Comparison of ENCODE assay signal across 11 cellular contexts in the genomic region with DNA sequence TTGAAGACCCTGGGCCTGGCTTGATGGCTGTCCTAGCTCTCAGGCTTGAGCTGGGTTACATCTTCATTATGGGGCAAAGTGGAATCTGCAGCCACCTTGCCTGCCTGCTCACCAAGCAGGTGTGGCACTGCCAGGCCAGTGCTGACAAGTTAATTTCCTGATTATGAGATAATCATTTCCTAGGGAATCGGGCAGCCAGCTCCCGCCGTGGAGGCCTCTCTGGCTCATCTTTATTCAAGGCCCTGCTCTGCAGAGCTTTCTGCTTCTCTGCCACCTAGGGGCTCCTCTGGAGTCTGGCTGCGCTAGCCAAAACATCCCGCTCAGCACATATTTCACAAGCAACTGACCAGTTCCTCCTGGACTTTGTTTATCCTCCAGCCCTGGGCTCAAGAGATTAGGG. TPM values are rescaled to one million over a fixed set of nuclear protein-coding genes. Genes with fewer than 3 reads are reported as not detected.
A peak's percentile ranks its signal among the peaks of the same experiment; 100 is the strongest.
DNase-seq lines count a peak whose midpoint lies in the region; ATAC-seq, FAIRE-seq and TF ChIP-seq lines count a peak whose summit lies in the region.
"Had no signal": no experiment of that assay in that cellular context is flagged by ENCODE, and none has a peak within 500 bp of the region (broad histone marks: within the 10 kb centered on the region; RNA-seq: fewer than 3 reads in every experiment).

No MANE protein-coding gene starts in this region.

- H3K27me3 ChIP-seq in K562 (ENCODE audit: control insufficient read depth in 2 of 2, insufficient read depth in 2 of 2, low read length in 2 of 2) (peaks cover 14 to 57% of the 10 kb centered on the region in 2 experiments; a peak in 4 of 5 replicates), keratinocyte (ENCODE audit: control insufficient read depth, extremely low read depth, insufficient read depth, low read length) (no peaks in the 10 kb centered on the region), vagina (no peaks in the 10 kb centered on the region)

- CTCF ChIA-PET in K562 (lab: Yijun Ruan, JAX; ENCODE audit: low intra/inter-chr PET ratio) = no interaction called here

- no peak overlapping the region for H2AFZ ChIP-seq in K562 (ENCODE audit: low read depth, low read length)
- H2AFZ ChIP-seq in keratinocyte (ENCODE audit: control insufficient read depth, low read length) = peak overlapping the region; percentile 27

- H3K27ac ChIP-seq in K562 (ENCODE audit: extremely low read depth, low read depth, low read length) (no peak overlapping the region), keratinocyte (ENCODE audit: control insufficient read depth, insufficient read depth, low read length) (no peak overlapping the region), vagina (peak overlapping the region; percentile 66)

- H3K36me3 ChIP-seq in K562 (ENCODE audit: control insufficient read depth, insufficient read depth, low read length) = no peaks in the 10 kb centered on the region
- H3K36me3 ChIP-seq in keratinocyte (ENCODE audit: control insufficient read depth in 2 of 2, extremely low read depth in 1 of 2, insufficient read depth in 2 of 2, low read length in 2 of 2) = no peaks in the 10 kb centered on the region
- H3K36me3 ChIP-seq in vagina = no peaks in the 10 kb centered on the region

- 0% methylated on average over 5 of the region's 5 CpGs for WGBS in K562 (ENCODE audit: insufficient coverage, low coverage, missing lambda C conversion rate)

- in situ Hi-C loops in K562 (cut with MboI) = no loop called here

- dilution Hi-C loops in keratinocyte (cut with MboI; ENCODE audit: extremely low pct_ligation_motif_present, low sequenced_read_pairs) = no loop called here

- H3K4me3 ChIP-seq in K562 (no peak overlapping the region), keratinocyte (ENCODE audit: control insufficient read depth in 2 of 3, extremely low read depth in 1 of 3, insufficient read depth in 2 of 3, low read depth in 1 of 3, low read length in 3 of 3) (peak overlapping the region in 1 of 3 experiments; percentile 24), vagina (no peak overlapping the region)

- H3K9me1 ChIP-seq in K562 (ENCODE audit: control insufficient read depth, insufficient read depth, low read length) (no peaks in the 10 kb centered on the region), keratinocyte (ENCODE audit: control insufficient read depth, extremely low read depth, insufficient read depth, low read length) (peaks cover 4% of the 10 kb centered on the region)

- TF ChIP-seq POLR2A in K562 (conservative IDR thresholded peaks at IDR 0.05) (no peak), vagina (IDR thresholded peaks at IDR 0.05) (no peak)

- H3K4me2 ChIP-seq in K562 (ENCODE audit: insufficient read depth, low read length) (no peak overlapping the region), keratinocyte (ENCODE audit: control insufficient read depth, extremely low read depth, insufficient read depth, low read depth, low read length) (peak overlapping the region; percentile 44)

- TF ChIP-seq RAD21 in K562 (CRISPR knock-in tag; conservative IDR thresholded peaks at IDR 0.05 in 1 of 2, IDR thresholded peaks at IDR 0.05 in 1 of 2) = no peak

- POLR2A ChIA-PET in K562 (lab: Yijun Ruan, JAX) = interaction anchor here (0.7 kb wide), 1 partner anchor 17 kb away, joined by 3 read pairs; no protein-coding TSS in a partner anchor

- BruUV-seq in K562 (replicated peaks; lab: Mats Ljungman, UMichigan) = no TSS peak

- DNase-seq in NCI-H82 (lab: John Stamatoyannopoulos, UW) (peak; percentile 47), NCI-H82 treated with DMSO at 0.1 percent for 48 hours (lab: John Stamatoyannopoulos, UW; ENCODE audit: unreplicated experiment) (no peak), K562 (ENCODE audit: extremely low read depth in 1 of 4, low spot score in 3 of 4) (no peak), keratinocyte (ENCODE audit: low read depth, low spot score) (no peak), vagina (ENCODE audit: extremely low spot score in 2 of 2) (no peak), T-helper 2 cell (no peak)
- no peak for DNase-seq in activated effector memory CD4-positive, alpha-beta T cell treated with anti-CD3 and anti-CD28 coated beads, Interleukin-2, amount 50 U/mL, for 16 hours
- DNase-seq: AML-193, NCI-H187 treated with DMSO at 0.1 percent for 48 hours, T1000 had no signal

- H3K4me1 ChIP-seq in K562 (replicated peaks in 1 of 2; ENCODE audit: control insufficient read depth in 2 of 2, insufficient read depth in 2 of 2, low read length in 2 of 2) (peaks cover 0 to 4% of the 10 kb centered on the region in 2 experiments; a peak in 1 of 5 replicates), keratinocyte (ENCODE audit: control insufficient read depth, extremely low read depth, insufficient read depth, low read length) (peaks cover 20% of the 10 kb centered on the region), vagina (peaks cover 36% of the 10 kb centered on the region)

- intact Hi-C loops in K562 (cut with micrococcal nuclease) (no loop called here), vagina (cut with DNase I) (no loop called here)

- TF ChIP-seq CTCF in K562 (IDR thresholded peaks at IDR 0.05 in 2 of 3, conservative IDR thresholded peaks at IDR 0.05 in 1 of 3; ENCODE audit: insufficient read depth in 2 of 3, low read depth in 1 of 3, low read length in 3 of 3) (no peak; a peak in 1 of 6 replicates), keratinocyte (optimal IDR thresholded peaks at IDR 0.05 in 1 of 3, IDR thresholded peaks at IDR 0.05 in 1 of 3, conservative IDR thresholded peaks at IDR 0.05 in 1 of 3; ENCODE audit: extremely low read depth in 1 of 3, insufficient read depth in 2 of 3, low read length in 3 of 3) (peak; percentile 7 to 28 (median 22)), vagina (IDR thresholded peaks at IDR 0.05) (no peak)

- H3K9me3 ChIP-seq in K562 (replicated peaks; ENCODE audit: control insufficient read depth, insufficient read depth, low read depth, low read length) = no peaks in the 10 kb centered on the region
- H3K9me3 ChIP-seq in keratinocyte (ENCODE audit: control insufficient read depth, low read depth, low read length) = no peaks in the 10 kb centered on the region
- H3K9me3 ChIP-seq in vagina = no peaks in the 10 kb centered on the region

- ATAC-seq in K562 (peak; percentile 65; the same call in 2 of the 3 replicates), GM19023 (IDR thresholded peaks at IDR 0.05; ENCODE audit: unreplicated experiment) (no peak)

- H4K20me1 ChIP-seq in K562 (replicated peaks; ENCODE audit: control insufficient read depth, insufficient read depth, low read length) (0 out of 2 replicates have a peak, but pooled peaks cover 9% of the 10 kb centered on the region), keratinocyte (ENCODE audit: control insufficient read depth, extremely low read depth, insufficient read depth, low read length) (no peaks in the 10 kb centered on the region)

- H3K79me2 ChIP-seq in K562 (ENCODE audit: control insufficient read depth, insufficient read depth, low read length) = no peaks in the 10 kb centered on the region
- H3K79me2 ChIP-seq in keratinocyte (ENCODE audit: control insufficient read depth, insufficient read depth, low read length) = no peaks in the 10 kb centered on the region

- H3K9ac ChIP-seq in K562 (ENCODE audit: insufficient read depth in 1 of 2, low read depth in 2 of 2, low read length in 2 of 2) = no peak overlapping the region
- H3K9ac ChIP-seq in keratinocyte (ENCODE audit: control insufficient read depth, extremely low read depth, insufficient read depth, low read length) = no peak overlapping the region

- no peak for TF ChIP-seq EP300 in K562 (IDR thresholded peaks at IDR 0.05; ENCODE audit: low read length)

- FAIRE-seq in K562 (lab: Jason Lieb, UNC) = no peak
- peak; percentile 90 for FAIRE-seq in keratinocyte (lab: Jason Lieb, UNC)

RNA-seq across cellular contexts. Expression of gene LOXL1, which starts 9.9 kb away (rescaled TPM):
- total RNA-seq in K562 (2011; cell fraction: chromatin; rRNA removed; ENCODE audit: low replicate concordance) = not detected in 2 replicates
- total RNA-seq in K562 (2011; cell fraction: nucleolus; rRNA removed) = 0.33 TPM in 1 of 2 replicates, not detected in the other
- total RNA-seq in K562 (2011; cell fraction: nucleoplasm; rRNA removed) = not detected in 2 replicates
- 0.14 and 0.61 TPM in 2 replicates for total RNA-seq in K562 (2014; rRNA removed)
- total RNA-seq in K562 (2014; rRNA removed; fragmentation: Illumina TruSeq; extraction: Trizol) = not detected in 2 replicates
- not detected in 2 replicates for total RNA-seq in K562 (2015; rRNA removed; fragmentation: Illumina TruSeq; extraction: Trizol)
- total RNA-seq in K562 (2021) = not detected in 2 replicates
- polyA plus RNA-seq in K562 (2011; rRNA removed) = 0.16 TPM in 1 of 2 replicates, not detected in the other
- 0.66 TPM in 1 of 2 replicates, not detected in the other for polyA plus RNA-seq in K562 (2011; cell fraction: cytosol; rRNA removed)
- polyA plus RNA-seq in K562 (2011; cell fraction: nucleus; rRNA removed) = 0.30 and 0.45 TPM in 2 replicates
- polyA plus RNA-seq in K562 (2012) = 0.18 and 1.5 TPM in 2 replicates
- not detected in 2 replicates for polyA plus RNA-seq in K562 (2014; fragmentation: Illumina TruSeq; extraction: Trizol)
- not detected for polyA plus RNA-seq in K562 (2014; fragmentation: Nextera tagmentation; extraction: Ambion mirVana)
- not detected in 2 replicates for polyA plus RNA-seq in K562 (2014; rRNA removed)
- polyA minus RNA-seq in K562 (2011; rRNA and poly(A)+ RNA removed) = not detected in 2 replicates
- polyA minus RNA-seq in K562 (2011; cell fraction: cytosol; rRNA and poly(A)+ RNA removed) = not detected in 2 replicates
- polyA minus RNA-seq in K562 (2011; cell fraction: nucleus; rRNA and poly(A)+ RNA removed) = not detected in 2 replicates
- polyA plus RNA-seq in keratinocyte = 8.8 to 14.8 TPM (median 9.2 TPM) in 3 replicates
- 3.7 TPM for polyA plus RNA-seq in keratinocyte (2011; ENCODE audit: low read depth)
- polyA plus RNA-seq in keratinocyte (2011; cell fraction: cytosol; rRNA removed) = 8.2 and 13.2 TPM in 2 replicates
- 13.6 and 28.2 TPM in 2 replicates for polyA plus RNA-seq in keratinocyte (2011; cell fraction: nucleus; rRNA removed)
- 10.2 and 14.9 TPM in 2 replicates for polyA plus RNA-seq in keratinocyte (2012; ENCODE audit: low replicate concordance)
- polyA minus RNA-seq in keratinocyte = 18.3 to 36.7 TPM (median 23.4 TPM) in 3 replicates
- 22.6 TPM for polyA minus RNA-seq in keratinocyte (2011; cell fraction: cytosol; rRNA and poly(A)+ RNA removed)
- polyA minus RNA-seq in keratinocyte (2011; cell fraction: nucleus; rRNA and poly(A)+ RNA removed) = 13.4 and 20.4 TPM in 2 replicates
- 29.0 TPM for total RNA-seq in vagina

RNA-seq across cellular contexts. Expression of gene STOML1, which starts 55.9 kb away (rescaled TPM):
- total RNA-seq in K562 (2011; cell fraction: chromatin; rRNA removed; ENCODE audit: low replicate concordance) = 10.7 and 18.8 TPM in 2 replicates
- 18.3 and 19.3 TPM in 2 replicates for total RNA-seq in K562 (2011; cell fraction: nucleolus; rRNA removed)
- 14.7 and 18.3 TPM in 2 replicates for total RNA-seq in K562 (2011; cell fraction: nucleoplasm; rRNA removed)
- 9.7 and 9.9 TPM in 2 replicates for total RNA-seq in K562 (2014; rRNA removed)
- total RNA-seq in K562 (2014; rRNA removed; fragmentation: Illumina TruSeq; extraction: Trizol) = 1.2 and 2.1 TPM in 2 replicates
- 4.6 and 5.3 TPM in 2 replicates for total RNA-seq in K562 (2015; rRNA removed; fragmentation: Illumina TruSeq; extraction: Trizol)
- 9.6 and 10.3 TPM in 2 replicates for total RNA-seq in K562 (2021)
- 4.9 and 7.1 TPM in 2 replicates for polyA plus RNA-seq in K562 (2011; rRNA removed)
- 8.1 and 16.7 TPM in 2 replicates for polyA plus RNA-seq in K562 (2011; cell fraction: cytosol; rRNA removed)
- polyA plus RNA-seq in K562 (2011; cell fraction: nucleus; rRNA removed) = 14.1 and 18.4 TPM in 2 replicates
- 5.9 and 11.3 TPM in 2 replicates for polyA plus RNA-seq in K562 (2012)
- 3.5 and 5.2 TPM in 2 replicates for polyA plus RNA-seq in K562 (2014; fragmentation: Illumina TruSeq; extraction: Trizol)
- under 1 TPM; 0.25 to 0.53 TPM for polyA plus RNA-seq in K562 (2014; fragmentation: Nextera tagmentation; extraction: Ambion mirVana)
- 6.9 and 8.9 TPM in 2 replicates for polyA plus RNA-seq in K562 (2014; rRNA removed)
- 2.9 and 3.5 TPM in 2 replicates for polyA minus RNA-seq in K562 (2011; rRNA and poly(A)+ RNA removed)
- 2.7 and 5.1 TPM in 2 replicates for polyA minus RNA-seq in K562 (2011; cell fraction: cytosol; rRNA and poly(A)+ RNA removed)
- 5.9 and 7.2 TPM in 2 replicates for polyA minus RNA-seq in K562 (2011; cell fraction: nucleus; rRNA and poly(A)+ RNA removed)
- polyA plus RNA-seq in keratinocyte = 7.0 to 12.9 TPM (median 9.4 TPM) in 3 replicates
- polyA plus RNA-seq in keratinocyte (2011; ENCODE audit: low read depth) = 1.9 TPM
- polyA plus RNA-seq in keratinocyte (2011; cell fraction: cytosol; rRNA removed) = 3.8 and 10.0 TPM in 2 replicates
- 14.0 and 17.0 TPM in 2 replicates for polyA plus RNA-seq in keratinocyte (2011; cell fraction: nucleus; rRNA removed)
- 6.7 and 12.2 TPM in 2 replicates for polyA plus RNA-seq in keratinocyte (2012; ENCODE audit: low replicate concordance)
- polyA minus RNA-seq in keratinocyte = 5.5 to 11.7 TPM (median 8.4 TPM) in 3 replicates
- 14.6 TPM for polyA minus RNA-seq in keratinocyte (2011; cell fraction: cytosol; rRNA and poly(A)+ RNA removed)
- 10.2 and 12.7 TPM in 2 replicates for polyA minus RNA-seq in keratinocyte (2011; cell fraction: nucleus; rRNA and poly(A)+ RNA removed)
- 15.0 TPM for total RNA-seq in vagina

RNA-seq across cellular contexts. Expression of gene PML, which starts 58.3 kb away (rescaled TPM):
- total RNA-seq in K562 (2011; cell fraction: chromatin; rRNA removed; ENCODE audit: low replicate concordance) = 30.2 and 56.1 TPM in 2 replicates
- total RNA-seq in K562 (2011; cell fraction: nucleolus; rRNA removed) = 36.8 and 39.2 TPM in 2 replicates
- 35.0 and 53.2 TPM in 2 replicates for total RNA-seq in K562 (2011; cell fraction: nucleoplasm; rRNA removed)
- total RNA-seq in K562 (2014; rRNA removed) = 14.4 and 20.2 TPM in 2 replicates
- total RNA-seq in K562 (2014; rRNA removed; fragmentation: Illumina TruSeq; extraction: Trizol) = 6.0 and 6.6 TPM in 2 replicates
- 9.7 and 10.1 TPM in 2 replicates for total RNA-seq in K562 (2015; rRNA removed; fragmentation: Illumina TruSeq; extraction: Trizol)
- 44.4 and 50.7 TPM in 2 replicates for total RNA-seq in K562 (2021)
- polyA plus RNA-seq in K562 (2011; rRNA removed) = 6.6 and 11.3 TPM in 2 replicates
- polyA plus RNA-seq in K562 (2011; cell fraction: cytosol; rRNA removed) = 10.6 and 17.0 TPM in 2 replicates
- 22.7 and 36.6 TPM in 2 replicates for polyA plus RNA-seq in K562 (2011; cell fraction: nucleus; rRNA removed)
- 33.2 and 45.0 TPM in 2 replicates for polyA plus RNA-seq in K562 (2012)
- 20.7 and 28.3 TPM in 2 replicates for polyA plus RNA-seq in K562 (2014; fragmentation: Illumina TruSeq; extraction: Trizol)
- 1 to 10 TPM; 5.0 to 5.4 TPM for polyA plus RNA-seq in K562 (2014; fragmentation: Nextera tagmentation; extraction: Ambion mirVana)
- polyA plus RNA-seq in K562 (2014; rRNA removed) = 14.0 and 16.2 TPM in 2 replicates
- polyA minus RNA-seq in K562 (2011; rRNA and poly(A)+ RNA removed) = 8.2 and 9.8 TPM in 2 replicates
- 31.2 and 50.2 TPM in 2 replicates for polyA minus RNA-seq in K562 (2011; cell fraction: cytosol; rRNA and poly(A)+ RNA removed)
- 12.3 and 12.9 TPM in 2 replicates for polyA minus RNA-seq in K562 (2011; cell fraction: nucleus; rRNA and poly(A)+ RNA removed)
- 20.5 to 44.3 TPM (median 24.9 TPM) in 3 replicates for polyA plus RNA-seq in keratinocyte
- polyA plus RNA-seq in keratinocyte (2011; ENCODE audit: low read depth) = 27.9 TPM
- 22.0 and 44.7 TPM in 2 replicates for polyA plus RNA-seq in keratinocyte (2011; cell fraction: cytosol; rRNA removed)
- 81.8 and 110 TPM in 2 replicates for polyA plus RNA-seq in keratinocyte (2011; cell fraction: nucleus; rRNA removed)
- polyA plus RNA-seq in keratinocyte (2012; ENCODE audit: low replicate concordance) = 29.6 and 110 TPM in 2 replicates
- polyA minus RNA-seq in keratinocyte = 42.4 to 149 TPM (median 45.8 TPM) in 3 replicates
- polyA minus RNA-seq in keratinocyte (2011; cell fraction: cytosol; rRNA and poly(A)+ RNA removed) = 112 TPM
- 87.6 and 115 TPM in 2 replicates for polyA minus RNA-seq in keratinocyte (2011; cell fraction: nucleus; rRNA and poly(A)+ RNA removed)
- total RNA-seq in vagina = 107 TPM

Comparison
In these comparisons a context has a peak if more than half of its experiments do, and no peak if none do; other contexts are left out.
1. CTCF ChIP-seq: peak in keratinocyte (3 of 3); none in K562 (0 of 3) and vagina (0 of 3).
2. RNA of gene LOXL1, which starts 9.9 kb away (total RNA-seq): 29.0 TPM in vagina (single experiment); 0.14 to 0.61 TPM in K562; every median in the first group is over 10 times any median in the second.